23 cellular contexts compared by ENCODE assay signal in the genomic region with DNA sequence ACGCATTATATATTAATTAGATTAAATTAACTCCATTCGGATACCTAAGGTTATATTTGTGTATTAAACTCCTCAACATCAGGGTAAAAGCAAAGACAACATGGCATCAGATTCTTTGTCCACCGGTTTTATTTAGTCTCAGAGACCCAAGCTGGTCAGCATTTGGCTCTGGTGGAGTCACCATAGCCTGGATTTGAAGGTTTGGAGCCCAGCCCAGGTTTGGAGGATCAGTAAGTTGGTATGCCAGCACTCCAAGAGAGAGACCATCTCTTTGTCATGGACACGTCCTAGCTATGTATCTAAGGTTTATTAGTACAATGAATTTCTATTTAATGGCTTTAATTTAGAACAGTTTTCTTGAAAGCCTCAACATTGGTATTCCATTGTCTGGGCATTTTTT.
"Had no signal": no experiment of that assay in that cellular context is flagged by ENCODE, and none has a peak within 500 bp of the region (broad histone marks: within the 10 kb centered on the region; RNA-seq: fewer than 3 reads in every experiment).

No MANE protein-coding gene starts in this region.

- DNase-seq: stimulated activated CD4-positive, alpha-beta T cell treated with anti-CD3 and anti-CD28 coated beads, Interleukin-2, amount 100 ng/mL, for 48 hours; stimulated activated CD4-positive, alpha-beta T cell treated with anti-CD3 and anti-CD28 coated beads, Interleukin-4, amount 100 ng/mL, for 1 hour; stimulated activated CD4-positive, alpha-beta T cell treated with anti-CD3 and anti-CD28 coated beads, Interleukin-4, amount 100 ng/mL, for 24 hours; stimulated activated CD4-positive, alpha-beta T cell treated with anti-CD3 and anti-CD28 coated beads, Interleukin-4, amount 100 ng/mL, for 4 hours; stimulated activated CD8-positive, alpha-beta memory T cell treated with anti-CD3 and anti-CD28 coated beads, Interleukin-4, amount 100 ng/mL, for 48 hours; stimulated activated naive B cell treated with anti-CD40 and anti-IgM and Interleukin-4, amounts not matched to agents 10 μg/mL and 1 μg/mL and 100 μg/mL, for 72 hours; stimulated activated naive CD4-positive, alpha-beta T cell; stimulated activated naive CD4-positive, alpha-beta T cell treated with Interleukin-2 at 50 U/mL for 16 hours; stimulated activated naive CD8-positive, alpha-beta T cell treated with anti-CD3 and anti-CD28 coated beads, Interleukin-15, amount 100 ng/mL, for 72 hours; stimulated activated naive CD8-positive, alpha-beta T cell treated with anti-CD3 and anti-CD28 coated beads, Interleukin-15, Interleukin-2, amounts not matched to agents 100 U/mL and 50 U/mL, for 24 hours; stomach; testis; thyroid gland; tibial artery; transverse colon; trophoblast cell; upper lobe of left lung; upper lobe of right lung; uterus had no signal

- H3K9me3 Mint-ChIP-seq: type B pancreatic cell had no signal

- H3K27me3 Mint-ChIP-seq: stimulated activated memory B cell treated with anti-CD40 and anti-IgM and Interleukin-4, amounts not matched to agents 10 μg/mL and 1 μg/mL and 100 μg/mL, for 72 hours; stimulated activated naive B cell treated with anti-CD40 and anti-IgM and Interleukin-4, amounts not matched to agents 10 μg/mL and 1 μg/mL and 100 μg/mL, for 72 hours; stimulated activated naive CD8-positive, alpha-beta T cell treated with anti-CD3 and anti-CD28 coated beads, Interleukin-15, amount 100 ng/mL, for 72 hours; stimulated activated naive CD8-positive, alpha-beta T cell treated with anti-CD3 and anti-CD28 coated beads, Interleukin-15, Interleukin-2, amounts not matched to agents 100 ng/mL and 50 ng/mL, for 24 hours had no signal

- H3K4me1 Mint-ChIP-seq: stimulated activated effector memory CD8-positive, alpha-beta T cell treated with anti-CD3 and anti-CD28 coated beads, Interleukin-12 subunit alpha, Interleukin-12 subunit beta, amount 100 ng/mL, for 72 hours; stimulated activated memory B cell treated with anti-CD40 and anti-IgM and Interleukin-4, amounts not matched to agents 10 μg/mL and 1 μg/mL and 100 μg/mL, for 72 hours; stimulated activated naive B cell treated with anti-CD40 and anti-IgM and Interleukin-4, amounts not matched to agents 10 μg/mL and 1 μg/mL and 100 μg/mL, for 72 hours; stimulated activated naive CD8-positive, alpha-beta T cell treated with anti-CD3 and anti-CD28 coated beads, Interleukin-15, amount 100 ng/mL, for 72 hours had no signal

- H3K36me3 Mint-ChIP-seq: stimulated activated effector memory CD8-positive, alpha-beta T cell treated with anti-CD3 and anti-CD28 coated beads, Interleukin-12 subunit alpha, Interleukin-12 subunit beta, amount 100 ng/mL, for 72 hours; stimulated activated memory B cell treated with anti-CD40 and anti-IgM and Interleukin-4, amounts not matched to agents 10 μg/mL and 1 μg/mL and 100 μg/mL, for 72 hours; type B pancreatic cell had no signal

- H3K27ac Mint-ChIP-seq: stimulated activated effector memory CD8-positive, alpha-beta T cell treated with anti-CD3 and anti-CD28 coated beads, Interleukin-12 subunit alpha, Interleukin-12 subunit beta, amount 100 ng/mL, for 72 hours; stimulated activated memory B cell treated with anti-CD40 and anti-IgM and Interleukin-4, amounts not matched to agents 10 μg/mL and 1 μg/mL and 100 μg/mL, for 72 hours; stimulated activated naive B cell treated with anti-CD40 and anti-IgM and Interleukin-4, amounts not matched to agents 10 μg/mL and 1 μg/mL and 100 μg/mL, for 72 hours; stimulated activated naive CD8-positive, alpha-beta T cell treated with anti-CD3 and anti-CD28 coated beads, Interleukin-15, amount 100 ng/mL, for 72 hours; stimulated activated naive CD8-positive, alpha-beta T cell treated with anti-CD3 and anti-CD28 coated beads, Interleukin-15, Interleukin-2, amounts not matched to agents 100 ng/mL and 50 ng/mL, for 24 hours; type B pancreatic cell had no signal

- H3K4me3 Mint-ChIP-seq: stimulated activated effector memory CD8-positive, alpha-beta T cell treated with anti-CD3 and anti-CD28 coated beads, Interleukin-12 subunit alpha, Interleukin-12 subunit beta, amount 100 ng/mL, for 72 hours; stimulated activated memory B cell treated with anti-CD40 and anti-IgM and Interleukin-4, amounts not matched to agents 10 μg/mL and 1 μg/mL and 100 μg/mL, for 72 hours; stimulated activated naive B cell treated with anti-CD40 and anti-IgM and Interleukin-4, amounts not matched to agents 10 μg/mL and 1 μg/mL and 100 μg/mL, for 72 hours; stimulated activated naive CD8-positive, alpha-beta T cell treated with anti-CD3 and anti-CD28 coated beads, Interleukin-15, amount 100 ng/mL, for 72 hours; stimulated activated naive CD8-positive, alpha-beta T cell treated with anti-CD3 and anti-CD28 coated beads, Interleukin-15, Interleukin-2, amounts not matched to agents 100 ng/mL and 50 ng/mL, for 24 hours; type B pancreatic cell had no signal

- ATAC-seq: stimulated activated effector memory CD8-positive, alpha-beta T cell treated with anti-CD3 and anti-CD28 coated beads, Interleukin-12 subunit alpha, Interleukin-12 subunit beta, amount 100 ng/mL, for 72 hours; stimulated activated memory B cell treated with anti-CD40 and anti-IgM and Interleukin-4, amounts not matched to agents 10 μg/mL and 1 μg/mL and 100 μg/mL, for 72 hours; stimulated activated naive B cell treated with anti-CD40 and anti-IgM and Interleukin-4, amounts not matched to agents 10 μg/mL and 1 μg/mL and 100 μg/mL, for 72 hours; stimulated activated naive CD8-positive, alpha-beta T cell treated with anti-CD3 and anti-CD28 coated beads, Interleukin-15, amount 100 ng/mL, for 72 hours; stimulated activated naive CD8-positive, alpha-beta T cell treated with anti-CD3 and anti-CD28 coated beads, Interleukin-15, Interleukin-2, amounts not matched to agents 100 U/mL and 50 U/mL, for 24 hours; upper lobe of right lung had no signal
